In the genomic region with DNA sequence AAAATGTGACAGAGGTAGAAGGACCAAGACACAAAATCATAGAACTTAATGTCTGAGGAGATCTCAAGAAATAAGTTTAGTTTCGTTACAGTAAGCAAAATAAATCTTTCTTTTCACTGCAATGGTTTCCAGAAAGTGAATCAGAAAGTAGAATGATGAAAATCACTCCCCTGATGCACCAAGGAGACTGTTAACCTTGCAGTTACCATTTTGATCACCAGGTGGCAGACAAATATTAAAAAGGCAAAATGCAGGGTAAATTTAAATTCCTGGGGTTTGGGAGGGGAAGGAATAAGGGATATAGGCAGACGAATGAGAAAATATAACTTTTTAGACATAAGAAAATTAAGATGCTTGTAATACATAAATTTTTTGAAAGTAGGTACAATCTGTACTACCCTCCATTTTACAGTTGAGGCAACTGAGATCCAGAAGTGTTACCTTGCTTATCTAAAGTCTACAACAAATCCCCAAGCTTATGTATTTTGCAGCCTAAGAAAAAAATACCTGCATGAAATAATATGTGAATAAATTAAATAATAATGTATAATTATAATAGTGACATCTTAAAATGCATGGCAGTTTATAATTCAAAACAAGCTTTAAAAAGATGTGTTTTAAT, we compare ENCODE assay signal across 1 cellular context.
TF ChIP-seq lines count a peak whose summit lies in the region.

No MANE protein-coding gene starts in this region.

TF ChIP-seq in GM23338, 12 proteins besides CTCF, POLR2A, EP300 and RAD21 (continued from another document):
- TF ChIP-seq, protein P1, sequence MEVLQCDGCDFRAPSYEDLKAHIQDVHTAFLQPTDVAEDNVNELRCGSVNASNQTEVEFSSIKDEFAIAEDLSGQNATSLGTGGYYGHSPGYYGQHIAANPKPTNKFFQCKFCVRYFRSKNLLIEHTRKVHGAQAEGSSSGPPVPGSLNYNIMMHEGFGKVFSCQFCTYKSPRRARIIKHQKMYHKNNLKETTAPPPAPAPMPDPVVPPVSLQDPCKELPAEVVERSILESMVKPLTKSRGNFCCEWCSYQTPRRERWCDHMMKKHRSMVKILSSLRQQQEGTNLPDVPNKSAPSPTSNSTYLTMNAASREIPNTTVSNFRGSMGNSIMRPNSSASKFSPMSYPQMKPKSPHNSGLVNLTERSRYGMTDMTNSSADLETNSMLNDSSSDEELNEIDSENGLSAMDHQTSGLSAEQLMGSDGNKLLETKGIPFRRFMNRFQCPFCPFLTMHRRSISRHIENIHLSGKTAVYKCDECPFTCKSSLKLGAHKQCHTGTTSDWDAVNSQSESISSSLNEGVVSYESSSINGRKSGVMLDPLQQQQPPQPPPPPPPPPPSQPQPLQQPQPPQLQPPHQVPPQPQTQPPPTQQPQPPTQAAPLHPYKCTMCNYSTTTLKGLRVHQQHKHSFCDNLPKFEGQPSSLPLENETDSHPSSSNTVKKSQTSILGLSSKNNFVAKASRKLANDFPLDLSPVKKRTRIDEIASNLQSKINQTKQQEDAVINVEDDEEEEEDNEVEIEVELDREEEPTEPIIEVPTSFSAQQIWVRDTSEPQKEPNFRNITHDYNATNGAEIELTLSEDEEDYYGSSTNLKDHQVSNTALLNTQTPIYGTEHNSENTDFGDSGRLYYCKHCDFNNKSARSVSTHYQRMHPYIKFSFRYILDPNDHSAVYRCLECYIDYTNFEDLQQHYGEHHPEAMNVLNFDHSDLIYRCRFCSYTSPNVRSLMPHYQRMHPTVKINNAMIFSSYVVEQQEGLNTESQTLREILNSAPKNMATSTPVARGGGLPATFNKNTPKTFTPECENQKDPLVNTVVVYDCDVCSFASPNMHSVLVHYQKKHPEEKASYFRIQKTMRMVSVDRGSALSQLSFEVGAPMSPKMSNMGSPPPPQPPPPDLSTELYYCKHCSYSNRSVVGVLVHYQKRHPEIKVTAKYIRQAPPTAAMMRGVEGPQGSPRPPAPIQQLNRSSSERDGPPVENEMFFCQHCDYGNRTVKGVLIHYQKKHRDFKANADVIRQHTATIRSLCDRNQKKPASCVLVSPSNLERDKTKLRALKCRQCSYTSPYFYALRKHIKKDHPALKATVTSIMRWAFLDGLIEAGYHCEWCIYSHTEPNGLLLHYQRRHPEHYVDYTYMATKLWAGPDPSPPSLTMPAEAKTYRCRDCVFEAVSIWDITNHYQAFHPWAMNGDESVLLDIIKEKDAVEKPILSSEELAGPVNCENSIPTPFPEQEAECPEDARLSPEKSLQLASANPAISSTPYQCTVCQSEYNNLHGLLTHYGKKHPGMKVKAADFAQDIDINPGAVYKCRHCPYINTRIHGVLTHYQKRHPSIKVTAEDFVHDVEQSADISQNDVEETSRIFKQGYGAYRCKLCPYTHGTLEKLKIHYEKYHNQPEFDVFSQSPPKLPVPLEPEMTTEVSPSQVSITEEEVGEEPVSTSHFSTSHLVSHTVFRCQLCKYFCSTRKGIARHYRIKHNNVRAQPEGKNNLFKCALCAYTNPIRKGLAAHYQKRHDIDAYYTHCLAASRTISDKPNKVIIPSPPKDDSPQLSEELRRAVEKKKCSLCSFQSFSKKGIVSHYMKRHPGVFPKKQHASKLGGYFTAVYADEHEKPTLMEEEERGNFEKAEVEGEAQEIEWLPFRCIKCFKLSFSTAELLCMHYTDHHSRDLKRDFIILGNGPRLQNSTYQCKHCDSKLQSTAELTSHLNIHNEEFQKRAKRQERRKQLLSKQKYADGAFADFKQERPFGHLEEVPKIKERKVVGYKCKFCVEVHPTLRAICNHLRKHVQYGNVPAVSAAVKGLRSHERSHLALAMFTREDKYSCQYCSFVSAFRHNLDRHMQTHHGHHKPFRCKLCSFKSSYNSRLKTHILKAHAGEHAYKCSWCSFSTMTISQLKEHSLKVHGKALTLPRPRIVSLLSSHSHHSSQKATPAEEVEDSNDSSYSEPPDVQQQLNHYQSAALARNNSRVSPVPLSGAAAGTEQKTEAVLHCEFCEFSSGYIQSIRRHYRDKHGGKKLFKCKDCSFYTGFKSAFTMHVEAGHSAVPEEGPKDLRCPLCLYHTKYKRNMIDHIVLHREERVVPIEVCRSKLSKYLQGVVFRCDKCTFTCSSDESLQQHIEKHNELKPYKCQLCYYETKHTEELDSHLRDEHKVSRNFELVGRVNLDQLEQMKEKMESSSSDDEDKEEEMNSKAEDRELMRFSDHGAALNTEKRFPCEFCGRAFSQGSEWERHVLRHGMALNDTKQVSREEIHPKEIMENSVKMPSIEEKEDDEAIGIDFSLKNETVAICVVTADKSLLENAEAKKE (CRISPR knock-in tag; IDR thresholded peaks at IDR 0.05), result no peak
- TF ChIP-seq EZH2phosphoT487 (IDR thresholded peaks at IDR 0.05; ENCODE audit: unreplicated experiment) (no peak), ZNF114 (CRISPR knock-in tag; IDR thresholded peaks at IDR 0.05) (no peak), ZNF331 (CRISPR knock-in tag; IDR thresholded peaks at IDR 0.05; ENCODE audit: low read depth) (no peak)
